In the genomic region with DNA sequence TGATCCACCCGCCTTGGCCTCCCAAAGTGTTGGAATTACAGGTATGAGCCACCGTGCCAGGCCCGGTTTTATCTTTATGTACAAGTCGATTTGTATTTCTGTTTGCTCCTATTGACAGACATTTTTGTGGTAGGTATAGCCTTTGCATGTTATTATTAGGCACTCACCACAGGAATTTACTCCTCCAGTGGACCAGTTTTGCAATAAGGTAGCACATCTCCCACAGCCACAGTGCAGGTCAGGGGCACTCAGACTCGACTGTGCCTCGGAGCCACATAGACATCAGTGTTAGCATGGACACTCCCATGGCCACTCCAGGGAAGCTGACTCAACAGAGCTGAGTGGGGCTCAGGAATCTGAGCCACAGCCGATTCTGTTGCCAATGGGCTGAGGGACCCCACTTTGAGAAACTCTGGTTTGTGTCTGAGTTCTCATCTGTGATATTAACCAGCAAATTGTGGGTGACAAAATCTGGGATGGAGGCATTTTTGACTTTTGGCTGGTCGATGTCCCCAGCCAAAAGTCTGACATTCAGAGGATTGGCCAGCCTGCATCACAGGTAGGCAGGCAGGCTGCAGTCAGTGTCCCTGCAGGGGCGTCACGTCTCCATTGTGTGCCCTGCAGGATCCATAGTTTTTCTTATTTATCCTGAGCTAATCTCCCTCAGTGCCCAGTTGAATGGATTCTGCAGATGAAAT, we compare ENCODE assay signal across 23 cellular contexts. TPM values are rescaled to one million over a fixed set of nuclear protein-coding genes. Genes with fewer than 3 reads are reported as not detected.
A peak's percentile ranks its signal among the peaks of the same experiment; 100 is the strongest.
DNase-seq lines count a peak whose midpoint lies in the region; ATAC-seq and TF ChIP-seq lines count a peak whose summit lies in the region.
"Had no signal": no experiment of that assay in that cellular context is flagged by ENCODE, and none has a peak within 500 bp of the region (broad histone marks: within the 10 kb centered on the region; RNA-seq: fewer than 3 reads in every experiment).

No MANE protein-coding gene starts in this region.

- no peak overlapping the region for H3K4ac ChIP-seq in neuronal stem cell (ENCODE audit: low read length)

- H4K20me1 ChIP-seq in PC-3 (ENCODE audit: low read length), result no peaks in the 10 kb centered on the region

- no peak overlapping the region for H3K14ac ChIP-seq in neuronal stem cell (ENCODE audit: low read length)

- H4K91ac ChIP-seq in neuronal stem cell (ENCODE audit: low read depth, low read length, poor library complexity), result no peak overlapping the region

- H3K23ac ChIP-seq in neuronal stem cell (ENCODE audit: low read depth, low read length, poor library complexity), result no peak overlapping the region

- H3K4me2 ChIP-seq in PC-3 (ENCODE audit: low read length) (no peak overlapping the region), neuronal stem cell (ENCODE audit: insufficient read depth, low read length, poor library complexity, severe bottlenecking) (peak overlapping the region; percentile 33)

- no peak overlapping the region for H2BK12ac ChIP-seq in neuronal stem cell (ENCODE audit: low read length)

- no TSS peak for BruUV-seq in PC-3 (replicated peaks; lab: Mats Ljungman, UMichigan)

- no peak overlapping the region for H4K8ac ChIP-seq in neuronal stem cell (ENCODE audit: low read depth, low read length)

- DNase-seq in ELR (ENCODE audit: low read depth) (peak; percentile 31), PC-3 (peak; percentile 57), dorsolateral prefrontal cortex (no peak), neuronal stem cell (ENCODE audit: low spot score) (no peak), ureter (ENCODE audit: low spot score) (no peak)
- DNase-seq: activated naive CD8-positive, alpha-beta T cell treated with anti-CD3 and anti-CD28 coated beads for 36 hours; cortex of kidney; DMS 273 treated with DMSO at 0.1 percent for 48 hours; KG1; left cardiac atrium; natural killer cell; NCI-H2171 treated with DMSO at 0.1 percent for 48 hours; NCI-H526 treated with DMSO at 0.1 percent for 48 hours; pancreas; SHP77 treated with DMSO at 0.1 percent for 48 hours had no signal

- H3F3A ChIP-seq in PC-3 (ENCODE audit: low read length, unreplicated experiment), result no peaks in the 10 kb centered on the region

- no peak overlapping the region for H2BK15ac ChIP-seq in neuronal stem cell (ENCODE audit: low read length)

- H2AFZ ChIP-seq in PC-3 (ENCODE audit: low read length), result no peak overlapping the region
- H2AFZ ChIP-seq in neuronal stem cell (ENCODE audit: low read length), result no peak overlapping the region

- H3K27ac ChIP-seq in PC-3 (ENCODE audit: low read length), result no peak overlapping the region
- H3K27ac ChIP-seq in dorsolateral prefrontal cortex, result peak overlapping the region in 43 of 59 donors; percentile 1 to 84 (median 56)
- H3K27ac ChIP-seq in neuronal stem cell (replicated peaks; ENCODE audit: low read length), result no peak overlapping the region
- H3K27ac ChIP-seq: body of pancreas, C4-2B, pancreas, testis had no signal

- CTCF ChIA-PET in PC-3 (lab: Charles Lee), result no interaction called here

- no peak overlapping the region for H2BK5ac ChIP-seq in neuronal stem cell (ENCODE audit: low read length)

- no peak overlapping the region for H3K9ac ChIP-seq in PC-3 (ENCODE audit: low read length)
- H3K9ac ChIP-seq in neuronal stem cell (ENCODE audit: low read depth, low read length, poor library complexity), result no peak overlapping the region

- H3K9me3 ChIP-seq in PC-3 (ENCODE audit: low read length) (no peaks in the 10 kb centered on the region), neuronal stem cell (replicated peaks in 1 of 2; ENCODE audit: control insufficient read depth in 2 of 2, insufficient read depth in 1 of 2, low read depth in 1 of 2, low read length in 2 of 2) (no peaks in the 10 kb centered on the region)
- H3K9me3 ChIP-seq: body of pancreas, pancreas, testis had no signal

- no peaks in the 10 kb centered on the region for H3K79me1 ChIP-seq in neuronal stem cell (ENCODE audit: low read depth, low read length)

- H2AK5ac ChIP-seq in neuronal stem cell (ENCODE audit: low read depth, low read length), result no peak overlapping the region

- H3K4me3 ChIP-seq in PC-3 (ENCODE audit: low read length), result no peak overlapping the region
- peak overlapping the region in 3 of 59 donors; percentile 6 to 27 (median 13) for H3K4me3 ChIP-seq in dorsolateral prefrontal cortex
- H3K4me3 ChIP-seq in neuronal stem cell (ENCODE audit: low read length in 2 of 2), result no peak overlapping the region
- H3K4me3 ChIP-seq: body of pancreas, pancreas, testis had no signal

- no peak for TF ChIP-seq CTCF in PC-3 (conservative IDR thresholded peaks at IDR 0.05; ENCODE audit: low read depth, low read length)
- no peak for TF ChIP-seq CTCF in dorsolateral prefrontal cortex (IDR thresholded peaks at IDR 0.05 in 54 of 56, conservative IDR thresholded peaks at IDR 0.05 in 2 of 56; ENCODE audit: low read depth in 1 of 56, partially characterized antibody in 56 of 56)

- no CpG with 5 or more reads among the region's 10 CpGs for WGBS in neuronal stem cell (ENCODE audit: extremely low coverage in 2 of 2, insufficient read length in 2 of 2, insufficient replicate concordance in 1 of 2), 2 donors

- H3K79me2 ChIP-seq in PC-3 (ENCODE audit: low read length), result no peaks in the 10 kb centered on the region

- H3K4me1 ChIP-seq in PC-3 (ENCODE audit: insufficient read depth, low read length), result peaks cover 5% of the 10 kb centered on the region; the same call in 1 of the 2 replicates
- peaks cover 6 to 13% of the 10 kb centered on the region in 2 donors for H3K4me1 ChIP-seq in neuronal stem cell (ENCODE audit: control insufficient read depth in 2 of 2, insufficient read depth in 1 of 2, low read depth in 1 of 2, low read length in 2 of 2)
- H3K4me1 ChIP-seq: testis had no signal

- POLR2A ChIA-PET in PC-3 (lab: Charles Lee; ENCODE audit: unreplicated experiment), result no interaction called here

- H3K9me2 ChIP-seq in PC-3 (replicated peaks; ENCODE audit: low read length), result no peaks in the 10 kb centered on the region

- intact Hi-C loops in PC-3 (cut with micrococcal nuclease), result no loop called here
- intact Hi-C loops in dorsolateral prefrontal cortex (cut with DNase I), result no loop called here

- H3K36me3 ChIP-seq in PC-3 (ENCODE audit: low read depth, low read length) (no peaks in the 10 kb centered on the region), neuronal stem cell (replicated peaks in 1 of 2; ENCODE audit: control insufficient read depth in 2 of 2, insufficient read depth in 2 of 2, low read length in 2 of 2) (no peaks in the 10 kb centered on the region)
- H3K36me3 ChIP-seq: pancreas had no signal

- no peaks in the 10 kb centered on the region for H3K27me3 ChIP-seq in PC-3 (ENCODE audit: low read length)
- H3K27me3 ChIP-seq in dorsolateral prefrontal cortex, result no peaks in the 10 kb centered on the region
- H3K27me3 ChIP-seq in neuronal stem cell (ENCODE audit: control insufficient read depth in 3 of 3, insufficient read depth in 3 of 3, low read depth in 1 of 3, low read length in 3 of 3), result peaks cover 0 to 34% (median 0%) of the 10 kb centered on the region in 3 experiments
- H3K27me3 ChIP-seq: body of pancreas, pancreas, testis had no signal

- ATAC-seq in PC-3 (no peak), GM21619 (IDR thresholded peaks at IDR 0.05; ENCODE audit: unreplicated experiment) (no peak), GM21528 (IDR thresholded peaks at IDR 0.05; ENCODE audit: low FRiP score, unreplicated experiment) (no peak), HG03521 (IDR thresholded peaks at IDR 0.05; ENCODE audit: unreplicated experiment) (no peak)
- ATAC-seq: activated CD4-positive, CD25-positive, alpha-beta regulatory T cell treated with anti-CD3 and anti-CD28 coated beads, Interleukin-2, amount 50 U/mL, for 24 hours; body of pancreas; HCT116; natural killer cell had no signal

- H2BK120ac ChIP-seq in neuronal stem cell (ENCODE audit: low read depth, low read length), result no peak overlapping the region

- peak overlapping the region; percentile 54 for H3K18ac ChIP-seq in neuronal stem cell (ENCODE audit: low read length)

RNA-seq across cellular contexts. Expression of gene SHB, which starts 15.0 kb away (rescaled TPM):
- total RNA-seq in PC-3 (2014; rRNA removed) (56.4 and 77.1 TPM in 2 replicates), dorsolateral prefrontal cortex (10 to 100 TPM in 104 of 120 experiments, 1 to 10 TPM in 16; 6.0 to 49.5 (median 17.2) TPM), ureter (33.0 TPM)
- 2.1 TPM for polyA plus RNA-seq in neuronal stem cell (2013, experiment 1 of 2)
- 1.9 TPM for polyA plus RNA-seq in neuronal stem cell (2013, experiment 2 of 2)

Comparison
In these comparisons a context has a peak if more than half of its experiments do, and no peak if none do; other contexts are left out.
1. DNase-seq: peak in ELR (single experiment) and PC-3 (single experiment); none in dorsolateral prefrontal cortex (0 of 10), neuronal stem cell (single experiment) and ureter (single experiment).
2. H3K27ac ChIP-seq: peak in dorsolateral prefrontal cortex (43 of 59); none in PC-3 (single experiment) and neuronal stem cell (single experiment).